ENCODE assay signal across 8 cellular contexts in the genomic region with DNA sequence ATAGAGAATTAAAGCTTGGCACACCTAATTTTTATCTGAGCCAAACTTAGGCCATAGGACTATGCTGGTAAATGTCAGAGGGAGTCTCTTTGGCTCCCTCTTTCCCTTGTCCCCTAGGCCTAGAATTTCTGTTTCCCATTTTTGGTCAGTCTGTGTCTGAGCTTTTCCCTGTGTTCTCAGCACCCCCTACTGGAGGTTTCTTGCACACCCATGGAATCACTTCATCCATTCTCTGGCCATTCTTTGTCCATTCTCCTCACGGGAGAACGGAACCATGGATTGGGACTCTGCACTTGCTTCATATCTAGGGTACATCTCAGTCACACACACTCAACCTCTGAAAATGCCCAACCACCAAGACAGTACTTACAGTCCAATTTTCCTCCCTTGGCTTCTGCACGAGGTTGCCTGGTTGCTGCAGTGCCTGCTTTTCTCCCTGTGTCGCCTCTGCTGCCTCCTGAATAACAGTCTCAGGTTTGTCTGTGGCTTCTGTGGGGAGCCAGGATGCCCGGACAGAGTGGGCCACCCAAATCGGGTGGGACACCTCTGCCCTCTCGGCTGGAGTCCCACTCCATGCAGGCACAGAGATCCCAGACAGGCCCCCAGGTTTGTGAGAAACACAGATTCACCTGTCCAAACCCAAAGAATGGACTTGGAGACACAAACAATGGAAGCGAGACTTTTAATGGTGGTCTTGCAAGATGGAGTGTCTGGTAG. TPM values are rescaled to one million over a fixed set of nuclear protein-coding genes. Genes with fewer than 3 reads are reported as not detected.
DNase-seq lines count a peak whose midpoint lies in the region; ATAC-seq and TF ChIP-seq lines count a peak whose summit lies in the region.

No MANE protein-coding gene starts in this region.

- no peak for TF ChIP-seq POLR2A in NB4 (IDR thresholded peaks at IDR 0.05; ENCODE audit: extremely low read depth, insufficient read length)

- no peaks in the 10 kb centered on the region for H3K36me3 ChIP-seq in kidney epithelial cell (ENCODE audit: control insufficient read depth, insufficient read depth, low read length)

- no peak overlapping the region for H3K4me3 ChIP-seq in NB4 (ENCODE audit: low read depth, low read length)
- H3K4me3 ChIP-seq in kidney epithelial cell (ENCODE audit: low read depth, low read length), result no peak overlapping the region

- H3K27me3 Mint-ChIP-seq in brain, result peaks cover 4% of the 10 kb centered on the region

- no peak overlapping the region for H3K4me3 Mint-ChIP-seq in brain

- H3K4me1 Mint-ChIP-seq in brain, result no peaks in the 10 kb centered on the region

- H3K9me3 Mint-ChIP-seq in brain, result peaks cover 14 to 57% (median 51%) of the 10 kb centered on the region in 5 experiments

- H3K27me3 ChIP-seq in kidney epithelial cell (ENCODE audit: control insufficient read depth, insufficient read depth, low read length), result no peaks in the 10 kb centered on the region

- DNase-seq in activated naive CD4-positive, alpha-beta T cell treated with Interleukin-2 at 50 U/mL for 16 hours, result peak; percentile 22
- DNase-seq in activated naive CD4-positive, alpha-beta T cell (lab: John Stamatoyannopoulos, UW), result no peak
- DNase-seq in NB4 (ENCODE audit: low read depth) (peak; percentile 63), kidney epithelial cell (ENCODE audit: low read depth) (no peak), NCI-H1930 (lab: John Stamatoyannopoulos, UW) (no peak)
- DNase-seq in stimulated activated CD8-positive, alpha-beta memory T cell treated with anti-CD3 and anti-CD28 coated beads, Interleukin-4, amount 100 ng/mL, for 48 hours, result peak; percentile 53

- H3K27ac Mint-ChIP-seq in brain, result no peak overlapping the region

- peaks cover 94% of the 10 kb centered on the region for H3K36me3 Mint-ChIP-seq in brain

- ATAC-seq in HG03095 (IDR thresholded peaks at IDR 0.05; ENCODE audit: unreplicated experiment), result no peak

- TF ChIP-seq CTCF in NB4 (IDR thresholded peaks at IDR 0.05; ENCODE audit: low read depth, low read length), result peak; percentile 81
- TF ChIP-seq CTCF in brain (conservative IDR thresholded peaks at IDR 0.05), result peak; percentile 20 to 43
- peak; percentile 48 for TF ChIP-seq CTCF in kidney epithelial cell (IDR thresholded peaks at IDR 0.05; ENCODE audit: insufficient read depth, low read length, poor library complexity, severe bottlenecking)

RNA-seq across cellular contexts. Expression of gene DNAH11, which starts 35.1 kb away (rescaled TPM):
- polyA plus RNA-seq in brain (ENCODE audit: insufficient read depth, low read depth, low replicate concordance), result not detected
- total RNA-seq in kidney epithelial cell, result not detected in 2 replicates

Comparison
In these comparisons a context has a peak if more than half of its experiments do, and no peak if none do; other contexts are left out.
1. DNase-seq: peak in activated naive CD4-positive, alpha-beta T cell treated with Interleukin-2 at 50 U/mL for 16 hours (single experiment), NB4 (single experiment) and stimulated activated CD8-positive, alpha-beta memory T cell treated with anti-CD3 and anti-CD28 coated beads, Interleukin-4, amount 100 ng/mL, for 48 hours (single experiment); none in activated naive CD4-positive, alpha-beta T cell (0 of 4), kidney epithelial cell (single experiment) and NCI-H1930 (0 of 2).
2. Peak in every context shown above with its lines, with median percentiles within 50 percentile points of each other: CTCF ChIP-seq.